24 cellular contexts compared by ENCODE assay signal in the genomic region with DNA sequence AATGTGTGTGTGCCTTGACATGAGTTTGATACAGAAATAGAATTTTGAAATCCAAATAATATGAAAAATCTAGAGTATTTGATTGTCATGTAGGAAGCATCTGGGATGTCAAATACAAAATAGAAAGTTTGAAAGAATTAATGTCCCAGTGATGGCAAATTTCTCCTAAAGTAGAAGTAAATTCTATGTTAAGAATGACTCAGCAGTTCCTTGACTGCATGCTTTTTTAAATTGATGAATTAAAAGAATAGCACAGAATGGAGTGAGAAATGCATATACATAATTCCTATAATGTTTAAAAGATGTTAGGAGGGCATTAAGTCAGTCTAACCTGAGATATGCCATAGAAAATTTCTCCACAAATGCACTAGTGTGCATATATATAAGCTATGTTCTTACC.
DNase-seq lines count a peak whose midpoint lies in the region; ATAC-seq, FAIRE-seq and TF ChIP-seq lines count a peak whose summit lies in the region.
"Had no signal": no experiment of that assay in that cellular context is flagged by ENCODE, and none has a peak within 500 bp of the region (broad histone marks: within the 10 kb centered on the region; RNA-seq: fewer than 3 reads in every experiment).

No MANE protein-coding gene starts in this region.

- H2AK5ac ChIP-seq in IMR-90 (ENCODE audit: low read depth, low read length) = no peak overlapping the region

- no peak overlapping the region for H3K56ac ChIP-seq in IMR-90 (ENCODE audit: extremely low read depth, insufficient read depth, low read length)

- H4K8ac ChIP-seq in IMR-90 (ENCODE audit: low read depth in 2 of 2, low read length in 2 of 2) = no peak overlapping the region

- H3K9me3 ChIP-seq in A549 (no peaks in the 10 kb centered on the region), IMR-90 (ENCODE audit: control insufficient read depth, insufficient read depth, low read length) (peaks cover 9% of the 10 kb centered on the region; the same call in 1 of the 2 replicates), K562 (replicated peaks; ENCODE audit: control insufficient read depth, insufficient read depth, low read depth, low read length) (no peaks in the 10 kb centered on the region), osteoblast (ENCODE audit: low read depth, low read length) (no peaks in the 10 kb centered on the region), testis (no peaks in the 10 kb centered on the region)
- H3K9me3 ChIP-seq: BLaER1 treated with 17β-estradiol and CSF1 and Interleukin-3, amounts not matched to agents 10 nM and 100 nM had no signal

- no peak overlapping the region for H3K23ac ChIP-seq in IMR-90 (ENCODE audit: low read depth, low read length)

- FAIRE-seq in A549 (lab: Jason Lieb, UNC) (no peak), K562 (lab: Jason Lieb, UNC) (no peak)
- FAIRE-seq: A204.1, GM12878, GM12892, GM19239 had no signal

- H2AFZ ChIP-seq in IMR-90 (replicated peaks; ENCODE audit: low read length, poor library complexity) = no peak overlapping the region
- H2AFZ ChIP-seq in K562 (ENCODE audit: low read depth, low read length) = no peak overlapping the region
- no peak overlapping the region for H2AFZ ChIP-seq in osteoblast (ENCODE audit: low read length)

- POLR2A ChIA-PET in A549 (lab: Yijun Ruan, JAX) (no interaction called here), IMR-90 (lab: Charles Lee; ENCODE audit: unreplicated experiment) (no interaction called here), K562 (lab: Yijun Ruan, JAX) (no interaction called here)

- H3K27me3 ChIP-seq in IMR-90 (ENCODE audit: control insufficient read depth, insufficient read depth, low read length) = no peaks in the 10 kb centered on the region
- no peaks in the 10 kb centered on the region for H3K27me3 ChIP-seq in K562 (ENCODE audit: control insufficient read depth in 2 of 2, insufficient read depth in 2 of 2, low read length in 2 of 2)
- no peaks in the 10 kb centered on the region for H3K27me3 ChIP-seq in osteoblast (ENCODE audit: insufficient read depth, low read length)
- no peaks in the 10 kb centered on the region for H3K27me3 ChIP-seq in testis
- H3K27me3 ChIP-seq: BLaER1 treated with 17β-estradiol and CSF1 and Interleukin-3, amounts not matched to agents 10 nM and 100 nM had no signal

- no peak overlapping the region for H3K4me2 ChIP-seq in A549
- H3K4me2 ChIP-seq in IMR-90 (ENCODE audit: low read depth, low read length) = no peak overlapping the region
- H3K4me2 ChIP-seq in K562 (ENCODE audit: insufficient read depth, low read length) = no peak overlapping the region
- no peak overlapping the region for H3K4me2 ChIP-seq in osteoblast (ENCODE audit: insufficient read depth, low read length)
- H3K4me2 ChIP-seq: BLaER1 treated with 17β-estradiol and CSF1 and Interleukin-3, amounts not matched to agents 10 nM and 100 nM had no signal

- H3K36me3 ChIP-seq in IMR-90 (ENCODE audit: control insufficient read depth, insufficient read depth, low read length) (no peaks in the 10 kb centered on the region), K562 (ENCODE audit: control insufficient read depth, insufficient read depth, low read length) (no peaks in the 10 kb centered on the region), osteoblast (ENCODE audit: insufficient read depth, low read length) (no peaks in the 10 kb centered on the region), testis (ENCODE audit: low read depth, missing control alignments) (no peaks in the 10 kb centered on the region)
- H3K36me3 ChIP-seq: BLaER1 treated with 17β-estradiol and CSF1 and Interleukin-3, amounts not matched to agents 10 nM and 100 nM had no signal

- no peak overlapping the region for H2BK5ac ChIP-seq in IMR-90 (ENCODE audit: low read depth, low read length, poor library complexity, severe bottlenecking)

- no peak overlapping the region for H3K18ac ChIP-seq in IMR-90 (ENCODE audit: low read depth, low read length)

- CTCF ChIA-PET in A549 (lab: Yijun Ruan, JAX) (no interaction called here), IMR-90 (lab: Yijun Ruan, JAX) (interaction anchor here (0.6 kb wide), 1 partner anchor 223 kb away, joined by 4 read pairs; no protein-coding TSS in a partner anchor), K562 (lab: Yijun Ruan, JAX; ENCODE audit: low intra/inter-chr PET ratio) (no interaction called here)

- no peak overlapping the region for H3K4me3 ChIP-seq in A549
- H3K4me3 ChIP-seq in IMR-90 (ENCODE audit: insufficient read depth, low read depth, low read length) = no peak overlapping the region
- no peak overlapping the region for H3K4me3 ChIP-seq in K562
- H3K4me3 ChIP-seq in osteoblast (ENCODE audit: insufficient read depth, low read length) = no peak overlapping the region
- no peak overlapping the region for H3K4me3 ChIP-seq in testis
- H3K4me3 ChIP-seq: BLaER1 treated with 17β-estradiol and CSF1 and Interleukin-3, amounts not matched to agents 10 nM and 100 nM; GM12878 had no signal

- H2BK15ac ChIP-seq in IMR-90 (ENCODE audit: low read depth, low read length) = no peak overlapping the region

- dilution Hi-C loops in IMR-90 (cut with HindIII; ENCODE audit: low sequenced_read_pairs, unreplicated experiment) = no loop called here

- H3K27ac ChIP-seq in A549 (no peak overlapping the region), IMR-90 (ENCODE audit: insufficient read depth, low read length) (no peak overlapping the region), K562 (ENCODE audit: extremely low read depth, low read depth, low read length) (no peak overlapping the region), osteoblast (ENCODE audit: low read depth, low read length) (no peak overlapping the region), testis (no peak overlapping the region)
- H3K27ac ChIP-seq: BLaER1 treated with 17β-estradiol and CSF1 and Interleukin-3, amounts not matched to agents 10 nM and 100 nM; C4-2B had no signal

- H3K14ac ChIP-seq in IMR-90 (replicated peaks; ENCODE audit: low read depth, low read length) = no peak overlapping the region

- no peak overlapping the region for H3K4ac ChIP-seq in IMR-90 (ENCODE audit: low read depth, low read length)

- ATAC-seq in A549 = no peak
- no peak for ATAC-seq in IMR-90 (ENCODE audit: low read depth)
- no peak for ATAC-seq in K562
- ATAC-seq: CD8-positive, alpha-beta T cell; GM12878 had no signal

- no peaks in the 10 kb centered on the region for H3K79me2 ChIP-seq in K562 (ENCODE audit: control insufficient read depth, insufficient read depth, low read length)
- H3K79me2 ChIP-seq in osteoblast (ENCODE audit: insufficient read depth, low read length) = no peaks in the 10 kb centered on the region

- H2BK20ac ChIP-seq in IMR-90 (ENCODE audit: low read depth, low read length) = no peak overlapping the region

- TF ChIP-seq RAD21 in A549 (conservative IDR thresholded peaks at IDR 0.05 in 1 of 2, IDR thresholded peaks at IDR 0.05 in 1 of 2) (no peak), IMR-90 (IDR thresholded peaks at IDR 0.05; ENCODE audit: low read length) (no peak), K562 (CRISPR knock-in tag; conservative IDR thresholded peaks at IDR 0.05 in 1 of 2, IDR thresholded peaks at IDR 0.05 in 1 of 2) (no peak)

- H3K4me1 ChIP-seq in A549 = no peaks in the 10 kb centered on the region
- H3K4me1 ChIP-seq in IMR-90 (ENCODE audit: control insufficient read depth, insufficient read depth, low read length) = no peaks in the 10 kb centered on the region
- H3K4me1 ChIP-seq in K562 (replicated peaks in 1 of 2; ENCODE audit: control insufficient read depth in 2 of 2, insufficient read depth in 2 of 2, low read length in 2 of 2) = no peaks in the 10 kb centered on the region
- no peaks in the 10 kb centered on the region for H3K4me1 ChIP-seq in osteoblast (ENCODE audit: insufficient read depth, low read length)
- H3K4me1 ChIP-seq in testis = no peaks in the 10 kb centered on the region
- H3K4me1 ChIP-seq: BLaER1 treated with 17β-estradiol and CSF1 and Interleukin-3, amounts not matched to agents 10 nM and 100 nM had no signal

- DNase-seq in A549 (ENCODE audit: low read depth in 1 of 2, low spot score in 1 of 2) (no peak), IMR-90 (no peak), K562 (ENCODE audit: extremely low read depth in 1 of 4, low spot score in 3 of 4) (no peak), osteoblast (ENCODE audit: insufficient read length, low spot score, missing footprints) (peak; percentile 13), COR-L47 (lab: John Stamatoyannopoulos, UW) (no peak), testis (no peak)
- DNase-seq in activated CD4-positive, alpha-beta T cell treated with anti-CD3 and anti-CD28 coated beads, Interleukin-2, amount 50 U/mL, for 4 hours = no peak
- DNase-seq: 8988T; AML-193; CD4-positive, alpha-beta T cell; CD8-positive, alpha-beta T cell; DMS 273 treated with DMSO at 0.1 percent for 48 hours; DMS153; DMS53; DMS79; DND-41; EL; GDM1 had no signal

- no peak overlapping the region for H3K9ac ChIP-seq in IMR-90 (ENCODE audit: low read depth, low read length)
- H3K9ac ChIP-seq in K562 (ENCODE audit: insufficient read depth in 1 of 2, low read depth in 2 of 2, low read length in 2 of 2) = no peak overlapping the region
- H3K9ac ChIP-seq: BLaER1 treated with 17β-estradiol and CSF1 and Interleukin-3, amounts not matched to agents 10 nM and 100 nM had no signal

- H4K5ac ChIP-seq in IMR-90 (ENCODE audit: low read depth, low read length) = no peak overlapping the region

- intact Hi-C loops in IMR-90 (cut with micrococcal nuclease) (no loop called here), K562 (cut with micrococcal nuclease) (no loop called here), testis (cut with DNase I; ENCODE audit: low total_unique reads) (no loop called here)

- H2BK120ac ChIP-seq in IMR-90 (ENCODE audit: low read depth, low read length) = no peak overlapping the region

- H3K79me1 ChIP-seq in IMR-90 (ENCODE audit: low read depth in 1 of 2, low read length in 2 of 2) = no peaks in the 10 kb centered on the region

- no peaks in the 10 kb centered on the region for H3K9me1 ChIP-seq in IMR-90 (ENCODE audit: insufficient read depth, low read length)
- no peaks in the 10 kb centered on the region for H3K9me1 ChIP-seq in K562 (ENCODE audit: control insufficient read depth, insufficient read depth, low read length)

- in situ Hi-C loops in IMR-90 (cut with MboI; ENCODE audit: low sequenced_read_pairs) = no loop called here
- in situ Hi-C loops in K562 (cut with MboI) = no loop called here

- TF ChIP-seq CTCF in A549 (IDR thresholded peaks at IDR 0.05) (no peak), IMR-90 (conservative IDR thresholded peaks at IDR 0.05; ENCODE audit: low read depth, low read length) (no peak), K562 (IDR thresholded peaks at IDR 0.05 in 2 of 3, conservative IDR thresholded peaks at IDR 0.05 in 1 of 3; ENCODE audit: insufficient read depth in 2 of 3, low read depth in 1 of 3, low read length in 3 of 3) (no peak), osteoblast (IDR thresholded peaks at IDR 0.05; ENCODE audit: extremely low read depth, low read depth, low read length) (no peak), testis (IDR thresholded peaks at IDR 0.05) (no peak)

- H2AK9ac ChIP-seq in IMR-90 (replicated peaks; ENCODE audit: low read depth, low read length, poor library complexity) = no peak overlapping the region

- H4K91ac ChIP-seq in IMR-90 (ENCODE audit: insufficient read depth, low read depth, low read length) = no peak overlapping the region

- H4K20me1 ChIP-seq in IMR-90 (ENCODE audit: insufficient read depth, low read length) (no peaks in the 10 kb centered on the region), K562 (replicated peaks; ENCODE audit: control insufficient read depth, insufficient read depth, low read length) (no peaks in the 10 kb centered on the region), osteoblast (ENCODE audit: insufficient read depth, low read length) (no peaks in the 10 kb centered on the region)
- H4K20me1 ChIP-seq: BLaER1 treated with 17β-estradiol and CSF1 and Interleukin-3, amounts not matched to agents 10 nM and 100 nM had no signal

- no peak for TF ChIP-seq EP300 in A549 (IDR thresholded peaks at IDR 0.05)
- TF ChIP-seq EP300 in K562 (IDR thresholded peaks at IDR 0.05; ENCODE audit: low read length) = no peak

- BruUV-seq in IMR-90 (replicated peaks; lab: Mats Ljungman, UMichigan) (no TSS peak), K562 (replicated peaks; lab: Mats Ljungman, UMichigan) (no TSS peak)

- TF ChIP-seq POLR2A in A549 (IDR thresholded peaks at IDR 0.05; ENCODE audit: low read length) (no peak), IMR-90 (IDR thresholded peaks at IDR 0.05; ENCODE audit: low read depth, low read length) (no peak), K562 (conservative IDR thresholded peaks at IDR 0.05) (no peak), testis (IDR thresholded peaks at IDR 0.05) (no peak)
